ENCODE assay signal across 1 cellular context in genomic region chr19:55476100-55476775, GRCh38.
A peak's percentile ranks its signal among the peaks of the same experiment; 100 is the strongest.
TF ChIP-seq lines count a peak whose summit lies in the region.

Gene ZNF628 (plus strand): TSS chr19:55476617. CDS start chr19:55479911, 3,294 bp downstream.

TF ChIP-seq in HepG2, 621 proteins besides CTCF, POLR2A, EP300 and RAD21 (continued from another document and continues in another):
- peak; percentile 28; the same call in 1 of the 2 replicates for TF ChIP-seq HBP1 (CRISPR knock-in tag; IDR thresholded peaks at IDR 0.05; ENCODE audit: low read depth)
- TF ChIP-seq HDAC1 (CRISPR knock-in tag; IDR thresholded peaks at IDR 0.05) = peak; percentile 63
- 0 out of 2 replicates have a peak, but pooled peaks have one; percentile 47 for TF ChIP-seq ZNF292 (CRISPR knock-in tag; IDR thresholded peaks at IDR 0.05; ENCODE audit: borderline replicate concordance, low read depth)
- TF ChIP-seq KLF16 (CRISPR knock-in tag; IDR thresholded peaks at IDR 0.05) = peak; percentile 35 to 69; a peak in 1 of 4 replicates
- TF ChIP-seq MXD4 (CRISPR knock-in tag; IDR thresholded peaks at IDR 0.05) = peak; percentile 68
- TF ChIP-seq ZNF766 (CRISPR knock-in tag; IDR thresholded peaks at IDR 0.05; ENCODE audit: borderline replicate concordance) = peak; percentile 73; the same call in 1 of the 2 replicates
- TF ChIP-seq ZNF136 (CRISPR knock-in tag; IDR thresholded peaks at IDR 0.05; ENCODE audit: low read depth) = no peak; the same call in 1 of the 2 replicates
- 0 out of 2 replicates have a peak, but pooled peaks have one; percentile 22 for TF ChIP-seq REPIN1 (CRISPR knock-in tag; IDR thresholded peaks at IDR 0.05; ENCODE audit: borderline replicate concordance, low read depth)
- TF ChIP-seq HNRNPK (IDR thresholded peaks at IDR 0.05; ENCODE audit: low read depth, low read length, poor library complexity, severe bottlenecking) = peak; percentile 93
- no peak for TF ChIP-seq XRCC5 (optimal IDR thresholded peaks at IDR 0.05; ENCODE audit: low read length)
- TF ChIP-seq ZBTB40 (IDR thresholded peaks at IDR 0.05) = no peak
- peak; percentile 90 for TF ChIP-seq ZBTB40 (CRISPR knock-in tag; IDR thresholded peaks at IDR 0.05)
- TF ChIP-seq TMF1 (CRISPR knock-in tag; IDR thresholded peaks at IDR 0.05; ENCODE audit: low read depth) = peak; percentile 38; the same call in 1 of the 2 replicates
- TF ChIP-seq ADNP (CRISPR knock-in tag; IDR thresholded peaks at IDR 0.05) = no peak
- TF ChIP-seq ATF4 (CRISPR knock-in tag; IDR thresholded peaks at IDR 0.05) = 0 out of 4 replicates have a peak, but pooled peaks of 1 of the 2 experiments have one; percentile 34
- TF ChIP-seq PITX1 (CRISPR knock-in tag; IDR thresholded peaks at IDR 0.05) = peak; percentile 49; the same call in 1 of the 2 replicates
- TF ChIP-seq DNMT3B (CRISPR knock-in tag; conservative IDR thresholded peaks at IDR 0.05) = peak; percentile 82; the same call in 1 of the 2 replicates
- no peak for TF ChIP-seq ZFP36L2 (CRISPR knock-in tag; IDR thresholded peaks at IDR 0.05)
- TF ChIP-seq ARID4A (CRISPR knock-in tag; IDR thresholded peaks at IDR 0.05; ENCODE audit: borderline replicate concordance) = peak; percentile 75; the same call in 1 of the 2 replicates
- no peak for TF ChIP-seq RNF219 (CRISPR knock-in tag; IDR thresholded peaks at IDR 0.05)
- TF ChIP-seq ZSCAN5A (CRISPR knock-in tag; IDR thresholded peaks at IDR 0.05; ENCODE audit: borderline replicate concordance) = no peak
- TF ChIP-seq KLF6 (CRISPR knock-in tag; IDR thresholded peaks at IDR 0.05) = peak; percentile 83; the same call in 1 of the 2 replicates
- no peak for TF ChIP-seq KDM5A (IDR thresholded peaks at IDR 0.05; ENCODE audit: borderline replicate concordance, low read length)
- peak; percentile 82; the same call in 1 of the 2 replicates for TF ChIP-seq ETS1 (CRISPR knock-in tag; IDR thresholded peaks at IDR 0.05)
- TF ChIP-seq PRDM15 (CRISPR knock-in tag; IDR thresholded peaks at IDR 0.05) = peak; percentile 82
- peak; percentile 52; the same call in 1 of the 2 replicates for TF ChIP-seq STAT5B (CRISPR knock-in tag; IDR thresholded peaks at IDR 0.05)
- TF ChIP-seq MAFF (IDR thresholded peaks at IDR 0.05; ENCODE audit: low read depth, low read length) = no peak
- TF ChIP-seq MED1 (CRISPR knock-in tag; IDR thresholded peaks at IDR 0.05) = peak; percentile 57
- TF ChIP-seq ZNF124 (CRISPR knock-in tag; IDR thresholded peaks at IDR 0.05) = no peak; the same call in 1 of the 2 replicates
- TF ChIP-seq ZNF24 (IDR thresholded peaks at IDR 0.05) = no peak
